Comparison of ENCODE assay signal across 13 cellular contexts in the genomic region with DNA sequence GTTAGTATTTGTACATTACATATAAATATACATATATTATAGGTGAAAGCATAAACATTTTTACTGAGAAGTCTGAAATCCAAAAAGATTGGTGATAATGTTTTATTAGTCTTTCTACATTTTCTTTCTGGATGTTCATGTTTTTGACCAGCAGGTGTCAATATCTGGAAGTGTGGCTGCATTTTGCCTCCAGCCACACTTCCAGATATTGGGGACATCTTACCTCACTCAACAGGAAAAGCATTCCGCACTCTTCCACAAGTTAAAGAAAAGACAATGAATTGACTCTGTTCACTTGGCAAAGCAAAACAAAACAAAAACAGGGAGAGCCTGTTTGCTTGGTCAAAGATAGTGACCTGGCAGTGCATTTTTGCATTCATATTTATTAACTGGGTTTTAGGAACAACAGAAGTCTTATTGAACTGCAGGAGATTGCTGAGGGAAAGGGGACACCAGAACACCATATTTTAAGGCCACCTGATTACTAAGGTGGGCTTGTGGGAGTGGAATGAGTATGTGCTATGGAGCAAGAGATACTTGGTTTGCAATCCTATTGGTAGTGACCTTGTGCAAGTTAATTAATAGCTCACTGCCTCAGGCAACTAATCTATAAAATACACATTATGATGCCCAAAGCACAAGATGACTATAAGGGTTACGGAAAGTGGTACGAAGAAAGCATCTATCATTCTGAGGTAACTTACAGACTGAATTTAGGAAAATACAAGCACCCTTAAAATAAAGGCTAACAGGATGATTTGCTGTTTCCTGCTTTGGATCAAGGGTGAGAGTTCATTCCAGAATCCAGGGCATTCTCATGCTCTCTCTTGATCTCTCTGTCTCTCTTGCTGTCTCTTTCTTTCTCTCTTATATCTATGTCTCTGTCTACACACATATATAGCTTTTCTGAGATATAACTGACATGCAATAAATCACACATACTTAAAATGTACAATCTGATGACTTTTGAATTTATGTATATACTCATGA.
A peak's percentile ranks its signal among the peaks of the same experiment; 100 is the strongest.
DNase-seq lines count a peak whose midpoint lies in the region; ATAC-seq and TF ChIP-seq lines count a peak whose summit lies in the region.
"Had no signal": no experiment of that assay in that cellular context is flagged by ENCODE, and none has a peak within 500 bp of the region (broad histone marks: within the 10 kb centered on the region; RNA-seq: fewer than 3 reads in every experiment).

No MANE protein-coding gene starts in this region.

- H2AFZ ChIP-seq in SK-N-SH (ENCODE audit: low read depth), result no peak overlapping the region

- no peak overlapping the region for H3K27ac ChIP-seq in SK-N-SH (ENCODE audit: low read depth in 2 of 2, low read length in 1 of 2)
- H3K27ac ChIP-seq in RWPE1, result no peak overlapping the region
- no peak overlapping the region for H3K27ac ChIP-seq in foreskin keratinocyte
- H3K27ac ChIP-seq in tibial nerve, result no peak overlapping the region
- H3K27ac ChIP-seq: coronary artery, pancreas had no signal

- no peaks in the 10 kb centered on the region for H3K36me3 Mint-ChIP-seq in activated CD4-positive, alpha-beta T cell treated with anti-CD3 and anti-CD28 coated beads, Interleukin-2, amount 10 ng/mL, durations not matched to agents 24 days and 14 days (ENCODE audit: low read depth)
- H3K36me3 Mint-ChIP-seq: CD8-positive, alpha-beta T cell had no signal

- H3K4me3 ChIP-seq in SK-N-SH (ENCODE audit: low read depth in 2 of 2, low read length in 1 of 2), result no peak overlapping the region
- no peak overlapping the region for H3K4me3 ChIP-seq in tibial nerve
- H3K4me3 ChIP-seq: coronary artery, pancreas had no signal

- TF ChIP-seq EP300 in SK-N-SH (IDR thresholded peaks at IDR 0.05; ENCODE audit: borderline replicate concordance in 1 of 2, low read depth in 1 of 2, low read length in 1 of 2) (no peak), tibial nerve (IDR thresholded peaks at IDR 0.05) (no peak)

- H3K4me3 Mint-ChIP-seq in activated CD4-positive, alpha-beta T cell treated with anti-CD3 and anti-CD28 coated beads, Interleukin-2, amount 10 ng/mL, durations not matched to agents 24 days and 14 days, result no peak overlapping the region
- H3K4me3 Mint-ChIP-seq: activated B cell treated with CpG ODN at 0.5 μM for 24 hours; CD8-positive, alpha-beta T cell; stimulated activated naive CD8-positive, alpha-beta T cell treated with anti-CD3 and anti-CD28 coated beads, Interleukin-15, Interleukin-2, amounts not matched to agents 100 ng/mL and 50 ng/mL, for 24 hours had no signal

- POLR2A ChIA-PET in SK-N-SH (lab: Yijun Ruan, JAX) (no interaction called here), RWPE1 (lab: Yijun Ruan, JAX; ENCODE audit: low non-redundant PET) (no interaction called here)

- no peaks in the 10 kb centered on the region for H3F3A ChIP-seq in SK-N-SH (replicated peaks; ENCODE audit: insufficient read depth)

- no peaks in the 10 kb centered on the region for H4K20me1 ChIP-seq in SK-N-SH (ENCODE audit: insufficient read depth)

- no peaks in the 10 kb centered on the region for H3K79me2 ChIP-seq in SK-N-SH (ENCODE audit: insufficient read depth)

- H3K27me3 Mint-ChIP-seq in activated CD4-positive, alpha-beta T cell treated with anti-CD3 and anti-CD28 coated beads, Interleukin-2, amount 10 ng/mL, durations not matched to agents 24 days and 14 days, result peaks cover 32% of the 10 kb centered on the region
- H3K27me3 Mint-ChIP-seq: activated B cell treated with CpG ODN at 0.5 μM for 24 hours; stimulated activated naive CD8-positive, alpha-beta T cell treated with anti-CD3 and anti-CD28 coated beads, Interleukin-15, Interleukin-2, amounts not matched to agents 100 ng/mL and 50 ng/mL, for 24 hours had no signal

- TF ChIP-seq POLR2A in tibial nerve (IDR thresholded peaks at IDR 0.05), result no peak

- no peak for ATAC-seq in SK-N-SH treated with all-trans-retinoic acid at 6 μM for 48 hours
- ATAC-seq in foreskin keratinocyte, result no peak
- ATAC-seq in GM18870 (IDR thresholded peaks at IDR 0.05; ENCODE audit: unreplicated experiment), result no peak
- ATAC-seq in HG02798 (IDR thresholded peaks at IDR 0.05; ENCODE audit: poor library complexity, unreplicated experiment), result no peak
- ATAC-seq: CD8-positive, alpha-beta T cell had no signal

- no peaks in the 10 kb centered on the region for H3K4me1 Mint-ChIP-seq in activated CD4-positive, alpha-beta T cell treated with anti-CD3 and anti-CD28 coated beads, Interleukin-2, amount 10 ng/mL, durations not matched to agents 24 days and 14 days
- H3K4me1 Mint-ChIP-seq: activated B cell treated with CpG ODN at 0.5 μM for 24 hours had no signal

- TF ChIP-seq CTCF in SK-N-SH (IDR thresholded peaks at IDR 0.05) (peak; percentile 50), RWPE1 (conservative IDR thresholded peaks at IDR 0.05; ENCODE audit: low read depth) (peak; percentile 28; the same call in 1 of the 2 replicates), foreskin keratinocyte (conservative IDR thresholded peaks at IDR 0.05) (peak; percentile 63), tibial nerve (IDR thresholded peaks at IDR 0.05) (peak; percentile 17 to 43 (median 38))

- H3K9me3 Mint-ChIP-seq in activated CD4-positive, alpha-beta T cell treated with anti-CD3 and anti-CD28 coated beads, Interleukin-2, amount 10 ng/mL, durations not matched to agents 24 days and 14 days, result peaks cover 3% of the 10 kb centered on the region
- H3K9me3 Mint-ChIP-seq: activated B cell treated with CpG ODN at 0.5 μM for 24 hours; CD8-positive, alpha-beta T cell; stimulated activated naive CD8-positive, alpha-beta T cell treated with anti-CD3 and anti-CD28 coated beads, Interleukin-15, Interleukin-2, amounts not matched to agents 100 ng/mL and 50 ng/mL, for 24 hours had no signal

- H3K36me3 ChIP-seq in SK-N-SH (replicated peaks in 1 of 2; ENCODE audit: control insufficient read depth in 1 of 2, insufficient read depth in 2 of 2, low read length in 1 of 2) (no peaks in the 10 kb centered on the region), tibial nerve (no peaks in the 10 kb centered on the region)
- H3K36me3 ChIP-seq: pancreas had no signal

- WGBS in SK-N-SH (ENCODE audit: low lambda C conversion rate), result 90% methylated on average over 3 of the region's 3 CpGs
- 36 to 44% methylated on average over 3 of the region's 3 CpGs for WGBS in tibial nerve, 2 donors

- DNase-seq in SK-N-SH, result no peak
- peak; percentile 9 for DNase-seq in RWPE1 (ENCODE audit: low spot score)
- DNase-seq in foreskin keratinocyte, result peak; percentile 2 to 20
- no peak for DNase-seq in tibial nerve (ENCODE audit: low spot score in 2 of 2)
- DNase-seq in activated CD4-positive, alpha-beta T cell treated with anti-CD3 and anti-CD28 coated beads, Interleukin-2, amount 10 ng/mL, durations not matched to agents 24 days and 14 days, result no peak
- DNase-seq: activated B cell treated with CpG ODN at 0.5 μM for 24 hours; CD8-positive, alpha-beta T cell; pancreas had no signal

- no peak overlapping the region for H3K27ac Mint-ChIP-seq in activated CD4-positive, alpha-beta T cell treated with anti-CD3 and anti-CD28 coated beads, Interleukin-2, amount 10 ng/mL, durations not matched to agents 24 days and 14 days
- H3K27ac Mint-ChIP-seq: activated B cell treated with CpG ODN at 0.5 μM for 24 hours; CD8-positive, alpha-beta T cell; stimulated activated naive CD8-positive, alpha-beta T cell treated with anti-CD3 and anti-CD28 coated beads, Interleukin-15, Interleukin-2, amounts not matched to agents 100 ng/mL and 50 ng/mL, for 24 hours had no signal

- intact Hi-C loops in activated CD4-positive, alpha-beta T cell treated with anti-CD3 and anti-CD28 coated beads, Interleukin-2, amount 10 ng/mL, durations not matched to agents 24 days and 14 days (cut with micrococcal nuclease), result no loop called here

- no peaks in the 10 kb centered on the region for H3K27me3 ChIP-seq in SK-N-SH (ENCODE audit: insufficient read depth)
- no peaks in the 10 kb centered on the region for H3K27me3 ChIP-seq in foreskin keratinocyte
- no peaks in the 10 kb centered on the region for H3K27me3 ChIP-seq in tibial nerve
- H3K27me3 ChIP-seq: pancreas had no signal

- no peak overlapping the region for H3K4me2 ChIP-seq in SK-N-SH

- H3K4me1 ChIP-seq in SK-N-SH (ENCODE audit: control insufficient read depth in 1 of 2, insufficient read depth in 2 of 2, low read depth in 1 of 2, low read length in 1 of 2), result no peaks in the 10 kb centered on the region
- H3K4me1 ChIP-seq in foreskin keratinocyte, result no peaks in the 10 kb centered on the region
- no peaks in the 10 kb centered on the region for H3K4me1 ChIP-seq in tibial nerve

- peak; percentile 47 for TF ChIP-seq RAD21 in SK-N-SH (IDR thresholded peaks at IDR 0.05; ENCODE audit: low read length)

- no peaks in the 10 kb centered on the region for H3K9me3 ChIP-seq in SK-N-SH
- no peaks in the 10 kb centered on the region for H3K9me3 ChIP-seq in tibial nerve
- H3K9me3 ChIP-seq: pancreas had no signal

- CTCF ChIA-PET in SK-N-SH (lab: Yijun Ruan, JAX) (interaction anchor here (0.9 kb wide), 1 partner anchor 10 kb away, joined by 3 read pairs; no protein-coding TSS in a partner anchor), RWPE1 (lab: Yijun Ruan, JAX) (interaction anchor here (0.5 to 0.6 kb wide), 2 partner anchors 132 to 608 kb away, joined by 4 to 5 read pairs; no protein-coding TSS in a partner anchor)

- H3K9me2 ChIP-seq in SK-N-SH, result no peaks in the 10 kb centered on the region

- H3K9ac ChIP-seq in SK-N-SH, result no peak overlapping the region

TF ChIP-seq in SK-N-SH, 30 proteins besides CTCF, POLR2A, EP300 and RAD21:
- TF ChIP-seq NFIC (IDR thresholded peaks at IDR 0.05; ENCODE audit: borderline replicate concordance) (no peak), RFX5 (IDR thresholded peaks at IDR 0.05; ENCODE audit: low read length) (no peak)
TF ChIP-seq in SK-N-SH: peak in this region for 0.

TF ChIP-seq in SK-N-SH treated with all-trans-retinoic acid at 6 μM for 48 hours, 23 proteins besides CTCF, POLR2A, EP300 and RAD21:
- TF ChIP-seq ESRRG (CRISPR knock-in tag; IDR thresholded peaks at IDR 0.05) (no peak), BACH2 (CRISPR knock-in tag; IDR thresholded peaks at IDR 0.05; ENCODE audit: borderline replicate concordance) (no peak), ZNF70 (CRISPR knock-in tag; IDR thresholded peaks at IDR 0.05) (no peak), TCF4 (CRISPR knock-in tag; IDR thresholded peaks at IDR 0.05; ENCODE audit: borderline replicate concordance) (no peak)

Comparison
In these comparisons a context has a peak if more than half of its experiments do, and no peak if none do; other contexts are left out.
1. DNase-seq: peak in RWPE1 (single experiment) and foreskin keratinocyte (2 of 2); none in SK-N-SH (single experiment), tibial nerve (0 of 2) and activated CD4-positive, alpha-beta T cell treated with anti-CD3 and anti-CD28 coated beads, Interleukin-2, amount 10 ng/mL, durations not matched to agents 24 days and 14 days (single experiment).
2. Peak in every context shown above with its lines, with median percentiles within 50 percentile points of each other: CTCF ChIP-seq.